1 cellular context compared by ENCODE assay signal in the genomic region with DNA sequence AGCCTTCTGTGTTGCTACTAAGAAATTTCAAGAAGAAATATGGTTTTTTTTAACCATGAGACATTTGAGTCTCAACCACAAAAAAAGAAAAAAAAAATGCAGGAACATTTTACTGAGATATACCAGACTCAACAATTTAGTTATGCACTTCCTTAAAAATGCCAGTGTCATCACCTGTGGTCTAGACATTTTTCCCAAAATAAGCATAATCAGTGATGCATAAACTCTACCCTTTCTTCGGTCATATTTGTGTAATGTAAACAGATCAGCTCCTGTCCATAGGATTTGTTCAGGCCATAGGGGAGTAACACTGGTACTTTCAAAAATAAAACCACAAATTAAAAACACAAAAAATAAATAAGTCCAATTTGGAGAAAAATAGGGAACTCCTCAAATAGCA.
TF ChIP-seq lines count a peak whose summit lies in the region.

No MANE protein-coding gene starts in this region.

TF ChIP-seq in GM12878, 131 proteins besides CTCF, POLR2A, EP300 and RAD21 (continued from another document):
- TF ChIP-seq NFIC (IDR thresholded peaks at IDR 0.05; ENCODE audit: low read depth, low read length) = peak; percentile 23; the same call in 1 of the 2 replicates
- peak; percentile 42; the same call in 1 of the 2 replicates for TF ChIP-seq SPI1 (IDR thresholded peaks at IDR 0.05; ENCODE audit: borderline replicate concordance, insufficient read depth, low read depth, low read length)
- peak; percentile 61 for TF ChIP-seq RUNX3 (IDR thresholded peaks at IDR 0.05; ENCODE audit: low read length)
